In the genomic region with DNA sequence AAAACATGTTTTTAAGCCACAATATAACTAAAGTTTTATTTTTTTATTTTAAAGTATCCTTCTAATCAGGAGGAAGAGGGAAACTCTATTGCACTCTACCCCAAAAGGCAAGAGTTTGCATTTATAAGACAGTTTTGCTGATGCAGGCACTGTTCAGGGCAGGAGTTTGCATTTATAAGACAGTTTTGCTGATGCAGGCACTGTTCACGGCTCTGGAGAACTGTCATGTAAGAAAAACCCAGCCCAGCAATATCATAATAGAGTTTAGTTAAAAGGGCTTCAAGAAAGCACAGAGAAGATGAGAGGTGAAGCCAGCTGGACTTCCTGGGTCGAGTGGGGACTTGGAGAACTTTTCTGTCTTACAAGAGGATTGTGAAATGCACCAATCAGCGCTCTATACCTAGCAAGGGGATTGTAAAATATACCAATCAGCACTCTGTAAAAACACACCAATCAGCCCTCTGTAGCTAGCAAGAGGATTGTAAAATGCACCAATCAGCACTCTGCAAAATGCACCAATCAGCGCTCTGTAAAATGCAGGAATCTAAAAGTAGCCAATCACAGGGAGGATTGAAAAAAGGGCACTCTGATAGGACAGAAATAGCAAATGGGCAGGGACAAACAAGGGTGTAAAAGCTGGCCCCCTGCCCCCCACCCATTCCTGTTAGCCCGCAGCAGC, we compare ENCODE assay signal across 8 cellular contexts. TPM values are rescaled to one million over a fixed set of nuclear protein-coding genes. Genes with fewer than 3 reads are reported as not detected.
DNase-seq lines count a peak whose midpoint lies in the region; ATAC-seq and TF ChIP-seq lines count a peak whose summit lies in the region.
"Had no signal": no experiment of that assay in that cellular context is flagged by ENCODE, and none has a peak within 500 bp of the region (broad histone marks: within the 10 kb centered on the region; RNA-seq: fewer than 3 reads in every experiment).

No MANE protein-coding gene starts in this region.

- H3K9me3 Mint-ChIP-seq in CD4-positive, alpha-beta memory T cell, result peaks cover 0 to 8% (median 0%) of the 10 kb centered on the region in 8 donors
- H3K9me3 Mint-ChIP-seq in HFFc6, result peaks cover 8% of the 10 kb centered on the region
- peaks cover 8% of the 10 kb centered on the region for H3K9me3 Mint-ChIP-seq in activated CD4-positive, alpha-beta memory T cell treated with anti-CD3 and anti-CD28 coated beads, Interleukin-2, amount 10 ng/mL, durations not matched to agents 7 days and 5 days
- H3K9me3 Mint-ChIP-seq in naive B cell, result peaks cover 0 to 7% (median 2%) of the 10 kb centered on the region in 7 donors

- DNase-seq in CD4-positive, alpha-beta memory T cell, result peak in 3 of 5 donors; percentile 26 to 44 (median 30)
- DNase-seq in HFFc6 (no peak), naive B cell (peak; percentile 18), NCI-H2029 (lab: John Stamatoyannopoulos, UW) (no peak), brain microvascular endothelial cell (no peak)
- peak; percentile 42 for DNase-seq in activated CD4-positive, alpha-beta memory T cell treated with anti-CD3 and anti-CD28 coated beads, Interleukin-2, amount 10 ng/mL, durations not matched to agents 7 days and 5 days

- peak overlapping the region in 5 of 7 donors; percentile 24 to 88 (median 68) for H3K27ac Mint-ChIP-seq in CD4-positive, alpha-beta memory T cell
- H3K27ac Mint-ChIP-seq in HFFc6 (no peak overlapping the region), naive B cell (peak overlapping the region in 5 of 6 donors; percentile 4 to 96 (median 60))
- peak overlapping the region; percentile 69 for H3K27ac Mint-ChIP-seq in activated CD4-positive, alpha-beta memory T cell treated with anti-CD3 and anti-CD28 coated beads, Interleukin-2, amount 10 ng/mL, durations not matched to agents 7 days and 5 days

- H3K27me3 Mint-ChIP-seq in CD4-positive, alpha-beta memory T cell, result no peaks in the 10 kb centered on the region
- no peaks in the 10 kb centered on the region; the same call in none of the 2 replicates for H3K27me3 Mint-ChIP-seq in HFFc6 (ENCODE audit: insufficient read depth)
- no peaks in the 10 kb centered on the region for H3K27me3 Mint-ChIP-seq in activated CD4-positive, alpha-beta memory T cell treated with anti-CD3 and anti-CD28 coated beads, Interleukin-2, amount 10 ng/mL, durations not matched to agents 7 days and 5 days
- H3K27me3 Mint-ChIP-seq in naive B cell, result no peaks in the 10 kb centered on the region

- CTCF ChIA-PET in CD4-positive, alpha-beta memory T cell (lab: Charles Lee; ENCODE audit: partially characterized antibody), result interaction anchor here (1.5 kb wide), 1 partner anchor 32 kb away, joined by 3 read pairs; no protein-coding TSS in a partner anchor
- CTCF ChIA-PET in activated CD4-positive, alpha-beta memory T cell treated with anti-CD3 and anti-CD28 coated beads, Interleukin-2, amount 10 ng/mL, durations not matched to agents 7 days and 5 days (lab: Charles Lee), result interaction anchor here (0.9 kb wide), 1 partner anchor 156 kb away, joined by 3 read pairs; no protein-coding TSS in a partner anchor

- peaks cover 24 to 57% (median 37%) of the 10 kb centered on the region in 4 donors for H3K4me1 Mint-ChIP-seq in CD4-positive, alpha-beta memory T cell
- H3K4me1 Mint-ChIP-seq in HFFc6 (ENCODE audit: low read depth) (peaks cover 20% of the 10 kb centered on the region), naive B cell (peaks cover 49 to 58% (median 57%) of the 10 kb centered on the region in 3 donors)
- H3K4me1 Mint-ChIP-seq in activated CD4-positive, alpha-beta memory T cell treated with anti-CD3 and anti-CD28 coated beads, Interleukin-2, amount 10 ng/mL, durations not matched to agents 7 days and 5 days, result peaks cover 61% of the 10 kb centered on the region

- H3K4me1 ChIP-seq in CD4-positive, alpha-beta memory T cell (ENCODE audit: insufficient read depth, low read length), result peaks cover 18% of the 10 kb centered on the region

- H3K9me3 ChIP-seq in CD4-positive, alpha-beta memory T cell (ENCODE audit: control insufficient read depth in 1 of 2, low read length in 2 of 2), result no peaks in the 10 kb centered on the region
- H3K9me3 ChIP-seq: adrenal gland had no signal

- no peak overlapping the region for H3K4me3 ChIP-seq in CD4-positive, alpha-beta memory T cell (ENCODE audit: low read length in 2 of 2)
- H3K4me3 ChIP-seq in brain microvascular endothelial cell (ENCODE audit: low read depth, low read length), result no peak overlapping the region
- H3K4me3 ChIP-seq: adrenal gland had no signal

- intact Hi-C loops in CD4-positive, alpha-beta memory T cell (cut with micrococcal nuclease), result loop anchor here (10.0 kb wide), 1 partner anchor 342 kb away; no protein-coding TSS in a partner anchor

- no peaks in the 10 kb centered on the region for H3K36me3 ChIP-seq in CD4-positive, alpha-beta memory T cell (ENCODE audit: insufficient read depth, low read length)
- no peaks in the 10 kb centered on the region for H3K36me3 ChIP-seq in brain microvascular endothelial cell (replicated peaks)
- H3K36me3 ChIP-seq: adrenal gland had no signal

- ATAC-seq in naive B cell (ENCODE audit: low read depth in 2 of 2) (no peak), HG03520 (IDR thresholded peaks at IDR 0.05; ENCODE audit: unreplicated experiment) (no peak)

- peak overlapping the region; percentile 49 to 88 (median 78) for H3K4me3 Mint-ChIP-seq in CD4-positive, alpha-beta memory T cell
- peak overlapping the region; percentile 57 for H3K4me3 Mint-ChIP-seq in HFFc6
- H3K4me3 Mint-ChIP-seq in activated CD4-positive, alpha-beta memory T cell treated with anti-CD3 and anti-CD28 coated beads, Interleukin-2, amount 10 ng/mL, durations not matched to agents 7 days and 5 days, result no peak overlapping the region
- H3K4me3 Mint-ChIP-seq in naive B cell, result peak overlapping the region in 7 of 8 donors; percentile 6 to 94 (median 90)

- H3K36me3 Mint-ChIP-seq in CD4-positive, alpha-beta memory T cell, result peaks cover 0 to 15% of the 10 kb centered on the region in 2 donors
- peaks cover 5% of the 10 kb centered on the region for H3K36me3 Mint-ChIP-seq in HFFc6 (ENCODE audit: low read depth)
- H3K36me3 Mint-ChIP-seq in activated CD4-positive, alpha-beta memory T cell treated with anti-CD3 and anti-CD28 coated beads, Interleukin-2, amount 10 ng/mL, durations not matched to agents 7 days and 5 days (ENCODE audit: low read depth), result peaks cover 20% of the 10 kb centered on the region
- no peaks in the 10 kb centered on the region for H3K36me3 Mint-ChIP-seq in naive B cell

- H3K27ac ChIP-seq in CD4-positive, alpha-beta memory T cell (ENCODE audit: low read depth, low read length), result no peak overlapping the region
- H3K27ac ChIP-seq in brain microvascular endothelial cell, result no peak overlapping the region

- in situ Hi-C loops in brain microvascular endothelial cell (cut with HindIII; ENCODE audit: low pct_ligation_motif_present, low sequenced_read_pairs), result no loop called here

- TF ChIP-seq CTCF in HFFc6 (IDR thresholded peaks at IDR 0.05) (no peak), brain microvascular endothelial cell (IDR thresholded peaks at IDR 0.05; ENCODE audit: low read depth, low read length, missing control alignments) (no peak)

- POLR2A ChIA-PET in CD4-positive, alpha-beta memory T cell (lab: Charles Lee; ENCODE audit: partially characterized antibody), result interaction anchor here (1.0 kb wide), 1 partner anchor 9 kb away, joined by 3 read pairs; no protein-coding TSS in a partner anchor
- POLR2A ChIA-PET in activated CD4-positive, alpha-beta memory T cell treated with anti-CD3 and anti-CD28 coated beads, Interleukin-2, amount 10 ng/mL, durations not matched to agents 7 days and 5 days (lab: Charles Lee), result interaction anchor here (0.5 to 7.3 kb wide), 6 partner anchors 28 to 162 kb away, joined by 3 to 49 read pairs (median 4); a partner anchor contains a TSS

- no peaks in the 10 kb centered on the region for H3K27me3 ChIP-seq in CD4-positive, alpha-beta memory T cell (ENCODE audit: insufficient read depth, low read length)
- no peaks in the 10 kb centered on the region for H3K27me3 ChIP-seq in brain microvascular endothelial cell (replicated peaks)
- H3K27me3 ChIP-seq: adrenal gland had no signal

RNA-seq across cellular contexts. Expression of a gene that starts 1.6 kb away (rescaled TPM):
- 10 to 100 TPM; 33.9 to 37.1 TPM for total RNA-seq in CD4-positive, alpha-beta memory T cell
- 10 to 100 TPM; 10.1 to 19.8 TPM for polyA plus RNA-seq in CD4-positive, alpha-beta memory T cell
- 10 to 100 TPM; 62.2 to 82.1 (median 74.0) TPM for total RNA-seq in HFFc6 (2021; fragmentation: NEBNext Ultra II Directional; extraction: Animal tissue kit (Norgen Biotek cat#: 25700))
- 10 to 100 TPM; 48.3 to 50.8 TPM for total RNA-seq in activated CD4-positive, alpha-beta memory T cell treated with anti-CD3 and anti-CD28 coated beads, Interleukin-2, amount 10 ng/mL, durations not matched to agents 7 days and 5 days
- polyA plus RNA-seq in naive B cell (ENCODE audit: low read depth in 6 of 6), result 10 to 100 TPM; 12.9 to 30.8 (median 24.5) TPM

RNA-seq across cellular contexts. Expression of a gene that starts 4.7 kb away (rescaled TPM):
- total RNA-seq in CD4-positive, alpha-beta memory T cell, result 10 to 100 TPM; 20.8 to 22.0 TPM
- 10 to 100 TPM; 17.9 to 18.1 TPM for polyA plus RNA-seq in CD4-positive, alpha-beta memory T cell
- 10 to 100 TPM; 16.5 to 21.9 (median 19.6) TPM for total RNA-seq in HFFc6 (2021; fragmentation: NEBNext Ultra II Directional; extraction: Animal tissue kit (Norgen Biotek cat#: 25700))
- 10 to 100 TPM; 22.6 to 22.8 TPM for total RNA-seq in activated CD4-positive, alpha-beta memory T cell treated with anti-CD3 and anti-CD28 coated beads, Interleukin-2, amount 10 ng/mL, durations not matched to agents 7 days and 5 days
- 10 to 100 TPM; 31.9 to 59.4 (median 38.3) TPM for polyA plus RNA-seq in naive B cell (ENCODE audit: low read depth in 6 of 6)

RNA-seq across cellular contexts. Expression of a gene that starts 54.7 kb away (rescaled TPM):
- total RNA-seq in CD4-positive, alpha-beta memory T cell, result 10 to 100 TPM; 53.5 to 62.5 TPM
- 10 to 100 TPM in 1 of 2 donors, 1 to 10 TPM in 1; 2.9 to 16.2 TPM for polyA plus RNA-seq in CD4-positive, alpha-beta memory T cell
- 100 to 1,000 TPM; 181 to 207 (median 193) TPM for total RNA-seq in HFFc6 (2021; fragmentation: NEBNext Ultra II Directional; extraction: Animal tissue kit (Norgen Biotek cat#: 25700))
- total RNA-seq in activated CD4-positive, alpha-beta memory T cell treated with anti-CD3 and anti-CD28 coated beads, Interleukin-2, amount 10 ng/mL, durations not matched to agents 7 days and 5 days, result 10 to 100 TPM; 69.4 to 70.2 TPM
- 10 to 100 TPM in 1 of 6 donors, 1 to 10 TPM in 5; 1.3 to 10.5 (median 6.7) TPM for polyA plus RNA-seq in naive B cell (ENCODE audit: low read depth in 6 of 6)

Comparison
In these comparisons a context has a peak if more than half of its experiments do, and no peak if none do; other contexts are left out.
1. DNase-seq: peak in CD4-positive, alpha-beta memory T cell (3 of 5), activated CD4-positive, alpha-beta memory T cell treated with anti-CD3 and anti-CD28 coated beads, Interleukin-2, amount 10 ng/mL, durations not matched to agents 7 days and 5 days (single experiment) and naive B cell (single experiment); none in HFFc6 (single experiment), NCI-H2029 (single experiment) and brain microvascular endothelial cell (single experiment).